ENCODE assay signal across 24 cellular contexts in the genomic region with DNA sequence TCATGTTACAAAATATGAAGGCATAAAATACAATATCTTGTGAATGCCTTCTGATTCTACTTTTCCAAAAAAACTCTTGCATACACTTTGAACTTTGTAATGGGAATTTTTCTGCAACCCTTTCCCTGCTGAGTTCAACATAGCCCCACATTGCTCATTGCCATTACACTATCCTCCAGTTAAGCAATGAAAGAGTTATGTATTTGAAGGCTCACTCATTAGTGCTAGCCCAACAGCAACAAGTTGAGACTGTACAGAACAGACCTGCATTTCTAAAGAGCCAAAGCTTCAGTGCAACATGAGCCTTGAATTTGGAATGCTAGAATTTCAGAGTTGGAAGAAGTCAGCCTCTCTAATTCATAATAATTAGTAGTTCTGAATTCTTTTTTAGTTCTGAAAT.
"Had no signal": no experiment of that assay in that cellular context is flagged by ENCODE, and none has a peak within 500 bp of the region (broad histone marks: within the 10 kb centered on the region; RNA-seq: fewer than 3 reads in every experiment).

No MANE protein-coding gene starts in this region.

- H3K27ac ChIP-seq: cardiac muscle cell, left lung, neutrophil, psoas muscle, upper lobe of right lung had no signal

- H3K27me3 ChIP-seq: cardiac muscle cell, left lung, neutrophil, pancreas, thyroid gland, upper lobe of right lung had no signal

- H3K9me3 ChIP-seq: left lung, neutrophil, pancreas, psoas muscle, thyroid gland, upper lobe of right lung had no signal

- DNase-seq: activated B cell treated with CpG ODN at 0.5 μM for 24 hours; activated CD4-positive, alpha-beta T cell treated with anti-CD3 and anti-CD28 coated beads for 36 hours; activated CD4-positive, alpha-beta T cell treated with anti-CD3 and anti-CD28 coated beads, Interleukin-2, amount 50 U/mL, for 4 hours; activated naive CD4-positive, alpha-beta T cell treated with anti-CD3 and anti-CD28 coated beads for 36 hours; activated naive CD8-positive, alpha-beta T cell treated with anti-CD3 and anti-CD28 coated beads, Interleukin-2, amount 10 ng/mL, durations not matched to agents 7 days and 5 days; activated T-cell treated with anti-CD3 and anti-CD28 coated beads, Interleukin-2, amount 50 U/mL, for 48 hours; amygdala; erythroblast; foreskin melanocyte; kidney; left lung; pancreas; psoas muscle; right cardiac atrium; stimulated activated CD4-positive, alpha-beta T cell treated with anti-CD3 and anti-CD28 coated beads, Interleukin-12 subunit alpha, Interleukin-12 subunit beta, amount 100 ng/mL, for 4 hours; stimulated activated CD4-positive, alpha-beta T cell treated with anti-CD3 and anti-CD28 coated beads, Interleukin-4, amount 100 ng/mL, for 4 hours; stimulated activated naive CD8-positive, alpha-beta T cell treated with anti-CD3 and anti-CD28 coated beads, Interleukin-15, Interleukin-2, amounts not matched to agents 100 U/mL and 50 U/mL, for 24 hours; substantia nigra; T1000; thyroid gland; upper lobe of right lung had no signal

- H3K4me1 ChIP-seq: left lung, psoas muscle, thyroid gland, upper lobe of right lung had no signal

- H3K36me3 ChIP-seq: cardiac muscle cell, left lung, neutrophil, pancreas, thyroid gland, upper lobe of right lung had no signal

- H3K4me3 ChIP-seq: cardiac muscle cell, left lung, pancreas, psoas muscle, thyroid gland, upper lobe of right lung had no signal

- ATAC-seq: activated CD4-positive, alpha-beta T cell treated with anti-CD3 and anti-CD28 coated beads for 36 hours; left lung; natural killer cell treated with Interleukin-12 subunit alpha and Interleukin-12 subunit beta and Interleukin-15 and Interleukin-18, amount 100 ng/mL, for 72 hours; psoas muscle; right cardiac atrium; stimulated activated naive CD8-positive, alpha-beta T cell treated with anti-CD3 and anti-CD28 coated beads, Interleukin-15, Interleukin-2, amounts not matched to agents 100 U/mL and 50 U/mL, for 24 hours; upper lobe of right lung had no signal
